1 cellular context compared by ENCODE assay signal in genomic region chr9:125486576-125486975, GRCh38.
TF ChIP-seq lines count a peak whose summit lies in the region.

No MANE protein-coding gene starts in this region.

TF ChIP-seq in WTC11, 78 proteins besides CTCF, POLR2A, EP300 and RAD21 (continued from another document):
- no peak for TF ChIP-seq ZNF425 (CRISPR knock-in tag; conservative IDR thresholded peaks at IDR 0.05)
- TF ChIP-seq PRRX2 (CRISPR knock-in tag; IDR thresholded peaks at IDR 0.05), result no peak
- TF ChIP-seq FOXP1 (CRISPR knock-in tag; IDR thresholded peaks at IDR 0.05; ENCODE audit: borderline replicate concordance), result no peak
- no peak for TF ChIP-seq TCF7 (CRISPR knock-in tag; IDR thresholded peaks at IDR 0.05; ENCODE audit: low read depth)
- TF ChIP-seq ESRRA (CRISPR knock-in tag; IDR thresholded peaks at IDR 0.05; ENCODE audit: borderline replicate concordance), result no peak
- TF ChIP-seq NR3C1 (CRISPR knock-in tag; conservative IDR thresholded peaks at IDR 0.05; ENCODE audit: low read depth), result no peak
- no peak for TF ChIP-seq ZNF416 (CRISPR knock-in tag; IDR thresholded peaks at IDR 0.05)
- TF ChIP-seq KAT7 (CRISPR knock-in tag; IDR thresholded peaks at IDR 0.05; ENCODE audit: borderline replicate concordance), result no peak
TF ChIP-seq in WTC11: peak in this region for 0.
